Comparison of ENCODE assay signal across 8 cellular contexts in genomic region chr1:184664042-184664659, GRCh38.
DNase-seq lines count a peak whose midpoint lies in the region; ATAC-seq, FAIRE-seq and TF ChIP-seq lines count a peak whose summit lies in the region.

No MANE protein-coding gene starts in this region.

- no peaks in the 10 kb centered on the region for H3K36me3 ChIP-seq in HUES6 (ENCODE audit: control insufficient read depth, insufficient read depth, low read length)

- ATAC-seq in GM19328 (IDR thresholded peaks at IDR 0.05; ENCODE audit: unreplicated experiment) = no peak

- H3K4me3 ChIP-seq in HUES6 (ENCODE audit: low read depth, low read length) = peak overlapping the region; percentile 56

- H3K9ac ChIP-seq in HUES6 (ENCODE audit: low read length) = peak overlapping the region; percentile 49

- peak; percentile 77 for FAIRE-seq in GM12892 (lab: Jason Lieb, UNC)

- peaks cover 10% of the 10 kb centered on the region for H3K27me3 ChIP-seq in HUES6 (ENCODE audit: control insufficient read depth, insufficient read depth, low read length)

- TF ChIP-seq POLR2A in GM12892 (IDR thresholded peaks at IDR 0.05; ENCODE audit: low read depth, low read length) = no peak

- no peaks in the 10 kb centered on the region for H3K9me3 ChIP-seq in HUES6 (ENCODE audit: control insufficient read depth, insufficient read depth, low read depth, low read length)

- DNase-seq in A172 (ENCODE audit: low spot score) (peak; percentile 47), GM12892 (ENCODE audit: insufficient read length) (peak; percentile 64), T-helper 2 cell (peak in 4 of 5 experiments; percentile 4 to 59 (median 10)), dermis blood vessel endothelial cell (peak; percentile 68), left kidney (ENCODE audit: low read depth, low spot score) (peak; percentile 91)
- DNase-seq in stimulated activated CD4-positive, alpha-beta T cell treated with anti-CD3 and anti-CD28 coated beads, Interleukin-1b, Interleukin-23, amount 100 ng/mL, for 48 hours = peak; percentile 49

- H3K27ac ChIP-seq in HUES6 (ENCODE audit: low read depth, low read length) = no peak overlapping the region

- H3K4me1 ChIP-seq in HUES6 (ENCODE audit: control insufficient read depth, insufficient read depth, low read length) = peaks cover 29% of the 10 kb centered on the region; the same call in 1 of the 2 replicates

Comparison
In these comparisons a context has a peak if more than half of its experiments do, and no peak if none do; other contexts are left out.
1. DNase-seq: peak in every context shown above with its lines; median percentile 91 in left kidney; 68 in dermis blood vessel endothelial cell; 64 in GM12892; 49 in stimulated activated CD4-positive, alpha-beta T cell treated with anti-CD3 and anti-CD28 coated beads, Interleukin-1b, Interleukin-23, amount 100 ng/mL, for 48 hours; 47 in A172; 10 in T-helper 2 cell.